Comparison of ENCODE assay signal across 9 cellular contexts in the genomic region with DNA sequence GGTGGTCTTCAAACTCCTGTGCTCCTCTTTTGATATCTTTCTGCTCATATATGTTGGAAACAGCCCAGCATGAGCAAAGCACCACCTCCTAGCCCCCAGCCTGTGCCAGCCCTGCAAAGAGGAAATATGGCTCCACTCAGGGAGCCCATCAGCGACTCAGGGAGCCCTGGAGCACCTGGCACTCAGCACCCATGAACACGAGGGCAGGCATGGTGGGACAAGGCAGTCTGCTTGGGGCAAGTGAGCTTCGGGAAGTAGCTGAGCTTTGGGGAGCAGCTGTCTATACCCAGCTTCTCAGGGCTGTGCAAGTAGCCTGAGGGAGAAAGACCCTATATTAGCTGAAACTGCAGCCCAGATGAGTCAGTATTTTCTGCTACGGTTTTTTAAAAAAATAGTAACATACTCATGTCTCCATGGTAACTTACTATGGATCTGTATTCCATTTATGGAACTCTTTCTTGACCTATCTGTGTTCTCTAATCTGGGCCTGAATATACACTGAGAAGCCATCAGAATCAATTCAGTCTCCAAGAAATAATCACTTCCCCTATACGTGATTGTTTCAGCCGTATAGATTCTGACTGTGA. TPM values are rescaled to one million over a fixed set of nuclear protein-coding genes. Genes with fewer than 3 reads are reported as not detected.
DNase-seq lines count a peak whose midpoint lies in the region; ATAC-seq and TF ChIP-seq lines count a peak whose summit lies in the region.
"Had no signal": no experiment of that assay in that cellular context is flagged by ENCODE, and none has a peak within 500 bp of the region (broad histone marks: within the 10 kb centered on the region; RNA-seq: fewer than 3 reads in every experiment).

No MANE protein-coding gene starts in this region.

- H3K27me3 ChIP-seq in ascending aorta (no peaks in the 10 kb centered on the region), right lobe of liver (no peaks in the 10 kb centered on the region), upper lobe of left lung (no peaks in the 10 kb centered on the region), upper lobe of right lung (no peaks in the 10 kb centered on the region)
- H3K27me3 ChIP-seq: BE2C had no signal

- CTCF ChIA-PET in activated naive CD4-positive, alpha-beta T cell treated with anti-CD3 and anti-CD28 coated beads for 36 hours (lab: Charles Lee): interaction anchor here (0.8 to 2.2 kb wide), 6 partner anchors 13 to 70 kb away, joined by 3 to 9 read pairs (median 3); no protein-coding TSS in a partner anchor

- H3K36me3 Mint-ChIP-seq in activated naive CD4-positive, alpha-beta T cell treated with anti-CD3 and anti-CD28 coated beads for 36 hours (ENCODE audit: low read depth): peaks cover 11% of the 10 kb centered on the region

- peak overlapping the region; percentile 99 for H3K27ac ChIP-seq in ascending aorta
- peak overlapping the region; percentile 94 to 99 (median 99) for H3K27ac ChIP-seq in right lobe of liver
- peak overlapping the region in 3 of 4 donors; percentile 98 to 99 (median 99) for H3K27ac ChIP-seq in upper lobe of left lung
- H3K27ac ChIP-seq in upper lobe of right lung: no peak overlapping the region

- H3K4me3 ChIP-seq in ascending aorta: peak overlapping the region in 1 of 2 donors; percentile 91
- H3K4me3 ChIP-seq in right lobe of liver: peak overlapping the region in 1 of 3 donors; percentile 70
- H3K4me3 ChIP-seq in upper lobe of left lung: no peak overlapping the region
- no peak overlapping the region for H3K4me3 ChIP-seq in upper lobe of right lung

- H3K36me3 ChIP-seq in ascending aorta (no peaks in the 10 kb centered on the region), right lobe of liver (peaks cover 0 to 3% (median 0%) of the 10 kb centered on the region in 4 donors), upper lobe of left lung (peaks cover 0 to 9% (median 0%) of the 10 kb centered on the region in 4 donors), upper lobe of right lung (peaks cover 7% of the 10 kb centered on the region)
- H3K36me3 ChIP-seq: BE2C had no signal

- peaks cover 29% of the 10 kb centered on the region for H3K4me1 Mint-ChIP-seq in activated naive CD4-positive, alpha-beta T cell treated with anti-CD3 and anti-CD28 coated beads for 36 hours (ENCODE audit: low read depth)

- no peak for ATAC-seq in right lobe of liver
- no peak for ATAC-seq in upper lobe of left lung (ENCODE audit: low FRiP score in 2 of 2)
- no peak for ATAC-seq in upper lobe of right lung

- DNase-seq in activated naive CD4-positive, alpha-beta T cell treated with anti-CD3 and anti-CD28 coated beads for 36 hours: no peak
- DNase-seq in activated naive CD4-positive, alpha-beta T cell treated with Interleukin-2 at 50 U/mL for 16 hours: no peak
- no peak for DNase-seq in ascending aorta (ENCODE audit: low spot score in 2 of 2)
- no peak for DNase-seq in right lobe of liver
- DNase-seq in upper lobe of left lung: no peak
- no peak for DNase-seq in stimulated activated CD4-positive, alpha-beta T cell treated with anti-CD3 and anti-CD28 coated beads, Interleukin-4, amount 100 ng/mL, for 4 hours
- no peak for DNase-seq in upper lobe of right lung
- DNase-seq in epidermal melanocyte (ENCODE audit: insufficient read length, low spot score): no peak
- DNase-seq: BE2C had no signal

- H3K9me3 Mint-ChIP-seq in activated naive CD4-positive, alpha-beta T cell treated with anti-CD3 and anti-CD28 coated beads for 36 hours: no peaks in the 10 kb centered on the region

- H3K9me3 ChIP-seq in ascending aorta (no peaks in the 10 kb centered on the region), right lobe of liver (no peaks in the 10 kb centered on the region), upper lobe of left lung (no peaks in the 10 kb centered on the region), upper lobe of right lung (no peaks in the 10 kb centered on the region)
- H3K9me3 ChIP-seq: BE2C had no signal

- TF ChIP-seq EP300 in upper lobe of left lung (IDR thresholded peaks at IDR 0.05): no peak

- peak overlapping the region; percentile 90 for H3K4me3 Mint-ChIP-seq in activated naive CD4-positive, alpha-beta T cell treated with anti-CD3 and anti-CD28 coated beads for 36 hours

- 52% methylated on average over 3 of the region's 6 CpGs for WGBS in right lobe of liver (ENCODE audit: insufficient coverage, low coverage, low lambda C conversion rate, missing lambda C conversion rate)
- WGBS in upper lobe of left lung, 2 donors: 60 to 73% methylated on average over 4 to 6 of the region's 6 CpGs

- H3K4me1 ChIP-seq in ascending aorta (peaks cover 4 to 8% of the 10 kb centered on the region in 2 donors), right lobe of liver (peaks cover 0 to 14% (median 0%) of the 10 kb centered on the region in 4 donors), upper lobe of left lung (peaks cover 8 to 27% (median 17%) of the 10 kb centered on the region in 4 donors), upper lobe of right lung (peaks cover 19% of the 10 kb centered on the region)

- no peak overlapping the region for H3K27ac Mint-ChIP-seq in activated naive CD4-positive, alpha-beta T cell treated with anti-CD3 and anti-CD28 coated beads for 36 hours

- no peak for TF ChIP-seq POLR2A in right lobe of liver (IDR thresholded peaks at IDR 0.05)
- TF ChIP-seq POLR2A in upper lobe of left lung (IDR thresholded peaks at IDR 0.05): no peak

- H3K27me3 Mint-ChIP-seq in activated naive CD4-positive, alpha-beta T cell treated with anti-CD3 and anti-CD28 coated beads for 36 hours (ENCODE audit: low read depth): peaks cover 2% of the 10 kb centered on the region

- TF ChIP-seq CTCF in ascending aorta (IDR thresholded peaks at IDR 0.05): no peak
- no peak for TF ChIP-seq CTCF in right lobe of liver (IDR thresholded peaks at IDR 0.05)
- TF ChIP-seq CTCF in upper lobe of left lung (IDR thresholded peaks at IDR 0.05): no peak
- TF ChIP-seq CTCF in upper lobe of right lung (IDR thresholded peaks at IDR 0.05): no peak

- intact Hi-C loops in activated naive CD4-positive, alpha-beta T cell treated with anti-CD3 and anti-CD28 coated beads for 36 hours (cut with micrococcal nuclease): no loop called here
- intact Hi-C loops in ascending aorta (cut with DNase I): loop anchor here (2.0 kb wide), 3 partner anchors 35 to 323 kb away; no protein-coding TSS in a partner anchor
- intact Hi-C loops in right lobe of liver (cut with DNase I): no loop called here
- intact Hi-C loops in upper lobe of right lung (cut with DNase I): no loop called here

RNA-seq across cellular contexts. Expression of gene ETS2, which starts 1.6 kb away (rescaled TPM):
- total RNA-seq in activated naive CD4-positive, alpha-beta T cell treated with anti-CD3 and anti-CD28 coated beads for 36 hours: 10 to 100 TPM; 22.4 to 25.6 TPM
- 113 TPM for total RNA-seq in ascending aorta
- 100 to 1,000 TPM in 4 of 6 experiments, 10 to 100 TPM in 2; 38.3 to 252 (median 129) TPM for total RNA-seq in right lobe of liver
- total RNA-seq in upper lobe of left lung: 100 to 1,000 TPM in 5 of 6 donors, 10 to 100 TPM in 1; 70.2 to 215 (median 143) TPM
- total RNA-seq in upper lobe of right lung: 195 TPM
